Comparison of ENCODE assay signal across 6 cellular contexts in genomic region chr4:37669124-37669523, GRCh38. TPM values are rescaled to one million over a fixed set of nuclear protein-coding genes. Genes with fewer than 3 reads are reported as not detected.
A peak's percentile ranks its signal among the peaks of the same experiment; 100 is the strongest.
DNase-seq lines count a peak whose midpoint lies in the region; ATAC-seq and TF ChIP-seq lines count a peak whose summit lies in the region.
"Not testable (repeated sequence)": the region's sequence is repeated elsewhere in the genome, so short reads cannot be mapped to it uniquely, and the experiment has no call there.

No MANE protein-coding gene starts in this region.

- peak overlapping the region; percentile 24; the same call in 1 of the 2 replicates for H3K27ac ChIP-seq in RWPE1
- peak overlapping the region; percentile 97 for H3K27ac ChIP-seq in RWPE2 (ENCODE audit: poor library complexity, severe bottlenecking)
- H3K27ac ChIP-seq in epithelial cell of prostate, result peak overlapping the region; percentile 34
- peak overlapping the region in 3 of 5 donors; percentile 32 to 53 (median 33) for H3K27ac ChIP-seq in stomach
- H3K27ac ChIP-seq in thyroid gland, result peak overlapping the region in 2 of 3 donors; percentile 61 to 77

- H3K4me1 ChIP-seq in RWPE2 (ENCODE audit: insufficient read depth, poor library complexity, severe bottlenecking) (peaks cover 43% of the 10 kb centered on the region), stomach (peaks cover 42 to 72% (median 52%) of the 10 kb centered on the region in 4 donors), thyroid gland (peaks cover 59 to 77% of the 10 kb centered on the region in 2 donors)

- not testable (repeated sequence) for ATAC-seq in RWPE2 (ENCODE audit: low read depth)

- TF ChIP-seq POLR2A in stomach (IDR thresholded peaks at IDR 0.05); thyroid gland (IDR thresholded peaks at IDR 0.05): not testable (repeated sequence)

- peak overlapping the region; percentile 70 for H3K27ac Mint-ChIP-seq in MCF 10A (ENCODE audit: low read depth, unreplicated experiment)

- H3K9me3 Mint-ChIP-seq in MCF 10A (ENCODE audit: unreplicated experiment), result not testable (repeated sequence)

- H3K4me3 Mint-ChIP-seq in MCF 10A (ENCODE audit: unreplicated experiment), result not testable (repeated sequence)

- not testable (repeated sequence) for H3K4me3 ChIP-seq in RWPE2 (ENCODE audit: severe bottlenecking); stomach; thyroid gland (replicated peaks in 1 of 3)

- TF ChIP-seq CTCF in RWPE1 (conservative IDR thresholded peaks at IDR 0.05; ENCODE audit: low read depth); RWPE2 (IDR thresholded peaks at IDR 0.05; ENCODE audit: poor library complexity, severe bottlenecking); MCF 10A (IDR thresholded peaks at IDR 0.05; ENCODE audit: unreplicated experiment); stomach (IDR thresholded peaks at IDR 0.05); thyroid gland (IDR thresholded peaks at IDR 0.05): not testable (repeated sequence)

- not testable (repeated sequence) for DNase-seq in RWPE1 (ENCODE audit: low spot score); RWPE2 (ENCODE audit: low spot score); MCF 10A (ENCODE audit: unreplicated experiment); epithelial cell of prostate (ENCODE audit: low read depth, low spot score); stomach; thyroid gland

- POLR2A ChIA-PET in RWPE1 (lab: Yijun Ruan, JAX; ENCODE audit: low non-redundant PET); MCF 10A (lab: Yijun Ruan, JAX): not testable (repeated sequence)

- peaks cover 37% of the 10 kb centered on the region for H3K4me1 Mint-ChIP-seq in MCF 10A (ENCODE audit: insufficient read depth, unreplicated experiment)

- H3K9me3 ChIP-seq in RWPE2 (ENCODE audit: severe bottlenecking); stomach; thyroid gland: not testable (repeated sequence)

- not testable (repeated sequence) for H3K36me3 ChIP-seq in RWPE2 (ENCODE audit: low read depth); stomach; thyroid gland

- not testable (repeated sequence) for TF ChIP-seq EP300 in stomach (IDR thresholded peaks at IDR 0.05)

- CTCF ChIA-PET in RWPE1 (lab: Yijun Ruan, JAX); MCF 10A (lab: Yijun Ruan, JAX): not testable (repeated sequence)

- 92 to 100% (median 96%) methylated on average over 1 to 19 of the region's 26 CpGs for WGBS in stomach, 5 donors
- WGBS in thyroid gland, 2 donors, result 100% methylated on average over 1 of the region's 26 CpGs; no CpG with 5 or more reads in 1 of the 2 donors

- intact Hi-C loops in MCF 10A (cut with micrococcal nuclease), result loop anchor here (5.0 kb wide), 1 partner anchor 67 kb away; no protein-coding TSS in a partner anchor
- intact Hi-C loops in stomach (cut with DNase I; ENCODE audit: low total_unique reads); thyroid gland (cut with DNase I): not testable (repeated sequence)

- H3K36me3 Mint-ChIP-seq in MCF 10A (ENCODE audit: insufficient read depth, unreplicated experiment), result not testable (repeated sequence)

- H3K27me3 ChIP-seq in RWPE2 (ENCODE audit: insufficient read depth, poor library complexity, severe bottlenecking); stomach; thyroid gland: not testable (repeated sequence)

- H3K27me3 Mint-ChIP-seq in MCF 10A (ENCODE audit: insufficient read depth, unreplicated experiment), result not testable (repeated sequence)

- not testable (repeated sequence) for BruUV-seq in MCF 10A (replicated peaks; lab: Mats Ljungman, UMichigan)

RNA-seq across cellular contexts. Expression of gene RELL1, which starts 17.1 kb away (rescaled TPM):
- total RNA-seq in MCF 10A (2022) (28.6 and 34.0 TPM in 2 replicates), stomach (100 to 1,000 TPM in 1 of 5 donors, 10 to 100 TPM in 3, 1 to 10 TPM in 1; 2.9 to 113 (median 92.5) TPM), thyroid gland (100 to 1,000 TPM; 105 to 123 (median 116) TPM)
- polyA plus RNA-seq in stomach, result 1 to 10 TPM; 1.3 to 8.3 (median 2.4) TPM

Comparison
In these comparisons a context has a peak if more than half of its experiments do, and no peak if none do; other contexts are left out.
1. H3K27ac ChIP-seq: peak in every context shown above with its lines; median percentile 97 in RWPE2; 69 in thyroid gland; 34 in epithelial cell of prostate; 33 in stomach; 24 in RWPE1.